ENCODE assay signal across 23 cellular contexts in genomic region chr15:99126930-99127329, GRCh38. TPM values are rescaled to one million over a fixed set of nuclear protein-coding genes. Genes with fewer than 3 reads are reported as not detected.
"Had no signal": no experiment of that assay in that cellular context is flagged by ENCODE, and none has a peak within 500 bp of the region (broad histone marks: within the 10 kb centered on the region; RNA-seq: fewer than 3 reads in every experiment).

No MANE protein-coding gene starts in this region.

- DNase-seq: activated CD4-positive, alpha-beta T cell treated with anti-CD3 and anti-CD28 coated beads, Interleukin-2, amount 10 ng/mL, durations not matched to agents 7 days and 5 days; activated CD4-positive, CD25-positive, alpha-beta regulatory T cell treated with anti-CD3 and anti-CD28 coated beads, Interleukin-2, amount 50 U/mL, for 72 hours; activated CD8-positive, alpha-beta memory T cell treated with anti-CD3 and anti-CD28 coated beads, Interleukin-2, amount 10 ng/mL, durations not matched to agents 7 days and 5 days; activated CD8-positive, alpha-beta T cell treated with anti-CD3 and anti-CD28 coated beads for 36 hours; activated gamma-delta T cell; anterior cingulate cortex; brain microvascular endothelial cell; foreskin keratinocyte; glutamatergic neuron; immature natural killer cell; left ventricle myocardium inferior; mammary epithelial cell; midbrain; nephron progenitor cell; pancreas; stimulated activated CD4-positive, alpha-beta T cell treated with anti-CD3 and anti-CD28 coated beads, Interleukin-4, amount 100 ng/mL, for 4 hours; T-cell; WERI-Rb-1 had no signal

- H3K36me3 ChIP-seq: brain microvascular endothelial cell, pancreas had no signal

- ATAC-seq: activated CD8-positive, alpha-beta memory T cell treated with anti-CD3 and anti-CD28 coated beads, Interleukin-2, amount 10 ng/mL, durations not matched to agents 7 days and 5 days; activated CD8-positive, alpha-beta T cell treated with anti-CD3 and anti-CD28 coated beads for 36 hours; foreskin keratinocyte; pancreas; SK-N-SH treated with all-trans-retinoic acid at 6 μM for 48 hours; T-cell had no signal

- H3K27ac ChIP-seq: brain microvascular endothelial cell, foreskin keratinocyte, hepatocyte, pancreas, WERI-Rb-1 had no signal

- H3K27me3 ChIP-seq: brain microvascular endothelial cell, foreskin keratinocyte, hepatocyte, pancreas, tibial nerve, vagina had no signal

- H3K4me3 ChIP-seq: hepatocyte, left ventricle myocardium inferior, pancreas, tibial nerve, vagina had no signal

- FAIRE-seq: endometrium, pancreas had no signal

- H3K9me3 ChIP-seq: left ventricle myocardium inferior, pancreas, tibial nerve, vagina had no signal

RNA-seq across cellular contexts. Expression of gene SYNM, which starts 22.1 kb away (rescaled TPM):
- polyA plus RNA-seq: immature natural killer cell had no signal
